31 cellular contexts compared by ENCODE assay signal in genomic region chr14:69378274-69378673, GRCh38.
"Had no signal": no experiment of that assay in that cellular context is flagged by ENCODE, and none has a peak within 500 bp of the region (broad histone marks: within the 10 kb centered on the region; RNA-seq: fewer than 3 reads in every experiment).

No MANE protein-coding gene starts in this region.

- H3K36me3 ChIP-seq: uterus had no signal

- H3K27me3 Mint-ChIP-seq: activated CD4-positive, alpha-beta T cell treated with anti-CD3 and anti-CD28 coated beads for 36 hours; activated naive CD8-positive, alpha-beta T cell treated with anti-CD3 and anti-CD28 coated beads for 36 hours; brain; progenitor cell of endocrine pancreas; stimulated activated naive CD8-positive, alpha-beta T cell treated with anti-CD3 and anti-CD28 coated beads, Interleukin-15, amount 100 ng/mL, for 72 hours; T-cell; type B pancreatic cell had no signal

- ATAC-seq: activated CD4-positive, alpha-beta T cell treated with anti-CD3 and anti-CD28 coated beads for 36 hours; heart right ventricle; left lung; sciatic nerve; stimulated activated effector memory CD8-positive, alpha-beta T cell treated with anti-CD3 and anti-CD28 coated beads, Interleukin-12 subunit alpha, Interleukin-12 subunit beta, amount 100 ng/mL, for 72 hours; stimulated activated naive CD8-positive, alpha-beta T cell treated with anti-CD3 and anti-CD28 coated beads, Interleukin-15, amount 100 ng/mL, for 72 hours; T-cell had no signal

- FAIRE-seq: endothelial cell of umbilical vein had no signal

- H3K4me3 ChIP-seq: adrenal gland, ascending aorta, esophagus squamous epithelium, heart right ventricle, left lung, lung, skin epidermis, uterus had no signal

- H3K9me3 Mint-ChIP-seq: activated T-helper 1 cell treated with anti-CD3 and anti-CD28 coated beads, Interleukin-12 subunit alpha, Interleukin-12 subunit beta, Interleukin-2, Interleukin-4 antibody, amounts not matched to agents 30 ng/mL and 10 ng/mL and 1 ng/mL, durations not matched to agents 14 hours and 24 hours and 36 hours; stimulated activated effector memory CD8-positive, alpha-beta T cell treated with anti-CD3 and anti-CD28 coated beads, Interleukin-12 subunit alpha, Interleukin-12 subunit beta, amount 100 ng/mL, for 72 hours; type B pancreatic cell had no signal

- H3K4me1 Mint-ChIP-seq: brain, nephron had no signal

- DNase-seq: activated CD4-positive, alpha-beta T cell treated with anti-CD3 and anti-CD28 coated beads for 36 hours; activated CD4-positive, CD25-positive, alpha-beta regulatory T cell; activated effector memory CD4-positive, alpha-beta T cell treated with anti-CD3 and anti-CD28 coated beads, Interleukin-2, amount 50 U/mL, for 16 hours; activated naive CD4-positive, alpha-beta T cell treated with anti-CD3 and anti-CD28 coated beads for 36 hours; activated naive CD8-positive, alpha-beta T cell treated with anti-CD3 and anti-CD28 coated beads for 36 hours; activated T-cell treated with anti-CD3 and anti-CD28 coated beads for 4 hours; adrenal gland; caudate nucleus; cortex of kidney; esophagus squamous epithelium; foreskin melanocyte; heart right ventricle; kidney glomerular epithelial cell; left lung; stimulated activated CD4-positive, alpha-beta T cell treated with anti-CD3 and anti-CD28 coated beads, Interleukin-12 subunit alpha, Interleukin-12 subunit beta, amount 100 ng/mL, for 4 hours; stimulated activated CD4-positive, alpha-beta T cell treated with anti-CD3 and anti-CD28 coated beads, Interleukin-4, amount 100 ng/mL, for 1 hour; stimulated activated naive CD8-positive, alpha-beta T cell treated with anti-CD3 and anti-CD28 coated beads, Interleukin-15, amount 100 ng/mL, for 72 hours; substantia nigra; T-cell; uterus had no signal

- H3K9me3 ChIP-seq: adrenal gland, ascending aorta, uterus had no signal

- H3K4me1 ChIP-seq: adrenal gland, ascending aorta, uterus had no signal

- H3K4me3 Mint-ChIP-seq: activated CD4-positive, alpha-beta T cell treated with anti-CD3 and anti-CD28 coated beads for 36 hours; activated naive CD4-positive, alpha-beta T cell treated with anti-CD3 and anti-CD28 coated beads for 36 hours; activated naive CD8-positive, alpha-beta T cell treated with anti-CD3 and anti-CD28 coated beads for 36 hours; activated T-helper 1 cell treated with anti-CD3 and anti-CD28 coated beads, Interleukin-12 subunit alpha, Interleukin-12 subunit beta, Interleukin-2, Interleukin-4 antibody, amounts not matched to agents 30 ng/mL and 10 ng/mL and 1 ng/mL, durations not matched to agents 14 hours and 24 hours and 36 hours; brain; nephron; stimulated activated effector memory CD8-positive, alpha-beta T cell treated with anti-CD3 and anti-CD28 coated beads, Interleukin-12 subunit alpha, Interleukin-12 subunit beta, amount 100 ng/mL, for 72 hours; stimulated activated naive CD8-positive, alpha-beta T cell treated with anti-CD3 and anti-CD28 coated beads, Interleukin-15, amount 100 ng/mL, for 72 hours; T-cell; type B pancreatic cell had no signal

- H3K27me3 ChIP-seq: adrenal gland, ascending aorta, esophagus squamous epithelium, heart right ventricle, left lung, uterus had no signal

- H3K27ac Mint-ChIP-seq: activated CD4-positive, alpha-beta T cell treated with anti-CD3 and anti-CD28 coated beads for 36 hours; activated naive CD4-positive, alpha-beta T cell treated with anti-CD3 and anti-CD28 coated beads for 36 hours; activated naive CD8-positive, alpha-beta T cell treated with anti-CD3 and anti-CD28 coated beads for 36 hours; activated T-helper 1 cell treated with anti-CD3 and anti-CD28 coated beads, Interleukin-12 subunit alpha, Interleukin-12 subunit beta, Interleukin-2, Interleukin-4 antibody, amounts not matched to agents 30 ng/mL and 10 ng/mL and 1 ng/mL, durations not matched to agents 14 hours and 24 hours and 36 hours; brain; nephron; progenitor cell of endocrine pancreas; stimulated activated effector memory CD8-positive, alpha-beta T cell treated with anti-CD3 and anti-CD28 coated beads, Interleukin-12 subunit alpha, Interleukin-12 subunit beta, amount 100 ng/mL, for 72 hours; T-cell; type B pancreatic cell had no signal

- H3K27ac ChIP-seq: adrenal gland, ascending aorta, esophagus squamous epithelium, heart right ventricle, left lung, skin epidermis, uterus had no signal
